9 cellular contexts compared by ENCODE assay signal in the genomic region with DNA sequence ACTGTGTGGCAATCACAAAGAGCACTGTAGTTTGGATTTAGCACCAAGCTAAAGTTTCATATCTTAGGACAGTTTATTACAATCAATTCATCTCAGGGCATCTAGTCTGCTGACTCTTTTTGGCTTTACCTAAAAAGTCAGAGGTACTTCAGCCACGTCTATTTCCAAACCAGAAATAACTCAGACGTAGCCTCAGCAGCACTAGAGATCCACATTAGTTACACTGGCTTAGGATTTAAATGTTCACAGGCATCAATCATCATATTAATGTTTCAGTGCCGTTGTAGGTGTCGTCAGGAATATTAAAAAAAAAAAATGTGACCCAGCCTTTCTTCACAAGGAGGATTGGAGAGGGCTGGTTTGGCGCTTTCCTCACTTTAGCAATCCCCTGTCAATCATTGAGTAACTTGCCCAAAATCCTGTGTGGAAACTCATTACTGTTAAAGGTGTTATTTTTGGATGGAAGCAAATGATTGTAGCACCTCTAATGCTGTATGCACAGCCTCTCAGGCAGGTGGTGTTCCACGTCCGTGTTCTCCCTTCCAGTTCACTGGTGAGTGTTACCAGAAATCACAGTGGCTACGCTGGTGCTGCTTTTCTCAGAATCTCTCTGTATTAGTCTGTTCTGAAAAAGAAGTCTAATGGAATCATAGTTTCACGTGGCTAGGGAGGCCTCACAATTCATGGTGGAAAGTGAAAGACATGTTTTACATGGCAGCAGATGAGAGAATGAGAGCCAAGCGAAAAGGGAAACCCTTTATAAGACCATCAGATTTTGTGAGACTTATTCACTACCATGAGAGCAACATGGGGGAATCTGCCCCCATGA. TPM values are rescaled to one million over a fixed set of nuclear protein-coding genes. Genes with fewer than 3 reads are reported as not detected.
DNase-seq lines count a peak whose midpoint lies in the region; ATAC-seq and TF ChIP-seq lines count a peak whose summit lies in the region.
"Had no signal": no experiment of that assay in that cellular context is flagged by ENCODE, and none has a peak within 500 bp of the region (broad histone marks: within the 10 kb centered on the region; RNA-seq: fewer than 3 reads in every experiment).

No MANE protein-coding gene starts in this region.

- H3K4me1 ChIP-seq in MM.1S (ENCODE audit: low read length) (peaks cover 16% of the 10 kb centered on the region), esophagus muscularis mucosa (peaks cover 61 to 76% (median 62%) of the 10 kb centered on the region in 4 donors), neural progenitor cell (no peaks in the 10 kb centered on the region)

- no peaks in the 10 kb centered on the region for H3K36me3 Mint-ChIP-seq in osteocyte (ENCODE audit: unreplicated experiment)
- peaks cover 10% of the 10 kb centered on the region for H3K36me3 Mint-ChIP-seq in neural progenitor cell

- 0 out of 2 replicates have a peak, but pooled peaks cover 4% of the 10 kb centered on the region for H4K20me1 ChIP-seq in MM.1S (ENCODE audit: insufficient read depth, low read length)
- H4K20me1 ChIP-seq in neural progenitor cell (ENCODE audit: low read depth) = no peaks in the 10 kb centered on the region

- no peak for TF ChIP-seq POLR2A in esophagus muscularis mucosa (IDR thresholded peaks at IDR 0.05; ENCODE audit: low read depth)

- H3K79me2 ChIP-seq in MM.1S (ENCODE audit: low read length) = peaks cover 96% of the 10 kb centered on the region
- H3K79me2 ChIP-seq in neural progenitor cell (ENCODE audit: low read depth) = peaks cover 23% of the 10 kb centered on the region

- H3K27ac ChIP-seq in MM.1S (ENCODE audit: low read length) = no peak overlapping the region
- H3K27ac ChIP-seq in RWPE1 = no peak overlapping the region
- no peak overlapping the region for H3K27ac ChIP-seq in esophagus muscularis mucosa (replicated peaks in 1 of 4)
- H3K27ac ChIP-seq in neural progenitor cell = no peak overlapping the region
- H3K27ac ChIP-seq: ovary had no signal

- H3K9me3 Mint-ChIP-seq in osteocyte (ENCODE audit: unreplicated experiment) (no peaks in the 10 kb centered on the region), neural progenitor cell (peaks cover 9% of the 10 kb centered on the region)

- WGBS in esophagus muscularis mucosa = 84% methylated on average over 10 of the region's 10 CpGs

- H3K27me3 ChIP-seq in MM.1S (replicated peaks; ENCODE audit: insufficient read depth, low read length) (no peaks in the 10 kb centered on the region), esophagus muscularis mucosa (no peaks in the 10 kb centered on the region), neural progenitor cell (no peaks in the 10 kb centered on the region)
- H3K27me3 ChIP-seq: ovary had no signal

- POLR2A ChIA-PET in RWPE1 (lab: Yijun Ruan, JAX; ENCODE audit: low non-redundant PET) = no interaction called here

- CTCF ChIA-PET in RWPE1 (lab: Yijun Ruan, JAX) = no interaction called here

- H3K4me3 Mint-ChIP-seq in osteocyte (ENCODE audit: unreplicated experiment) (no peak overlapping the region), neural progenitor cell (no peak overlapping the region)

- H2AFZ ChIP-seq in MM.1S (ENCODE audit: low read length) = no peak overlapping the region
- H2AFZ ChIP-seq in neural progenitor cell (replicated peaks) = no peak overlapping the region

- DNase-seq in MM.1S (peak; percentile 14), osteocyte (ENCODE audit: extremely low spot score, unreplicated experiment) (no peak), NCI-H1694 treated with DMSO at 0.1 percent for 48 hours (lab: John Stamatoyannopoulos, UW) (no peak), RWPE1 (ENCODE audit: low spot score) (no peak), esophagus muscularis mucosa (ENCODE audit: extremely low spot score) (no peak), neural progenitor cell (ENCODE audit: low spot score) (no peak)
- DNase-seq: ovary had no signal

- H3K4me2 ChIP-seq in MM.1S (ENCODE audit: low read depth, low read length) = no peak overlapping the region
- H3K4me2 ChIP-seq in neural progenitor cell = no peak overlapping the region

- no peaks in the 10 kb centered on the region for H3K9me2 ChIP-seq in MM.1S (replicated peaks; ENCODE audit: insufficient read depth, low read length)

- ATAC-seq in GM18858 (IDR thresholded peaks at IDR 0.05; ENCODE audit: unreplicated experiment) = peak; percentile 85
- peak; percentile 76 for ATAC-seq in GM21737 (IDR thresholded peaks at IDR 0.05; ENCODE audit: unreplicated experiment)

- no peak for TF ChIP-seq EP300 in esophagus muscularis mucosa (IDR thresholded peaks at IDR 0.05)

- no peak overlapping the region for H3K9ac ChIP-seq in MM.1S (ENCODE audit: low read length)
- H3K9ac ChIP-seq in neural progenitor cell = no peak overlapping the region

- H3K36me3 ChIP-seq in MM.1S (replicated peaks; ENCODE audit: insufficient read depth, low read length) (no peaks in the 10 kb centered on the region), esophagus muscularis mucosa (no peaks in the 10 kb centered on the region), neural progenitor cell (no peaks in the 10 kb centered on the region)
- H3K36me3 ChIP-seq: ovary had no signal

- H3K4me1 Mint-ChIP-seq in osteocyte (ENCODE audit: unreplicated experiment) = peaks cover 61% of the 10 kb centered on the region
- peaks cover 6% of the 10 kb centered on the region for H3K4me1 Mint-ChIP-seq in neural progenitor cell

- intact Hi-C loops in esophagus muscularis mucosa (cut with DNase I) = no loop called here

- no peaks in the 10 kb centered on the region for H3K9me3 ChIP-seq in MM.1S (replicated peaks; ENCODE audit: insufficient read depth, low read length)
- H3K9me3 ChIP-seq in esophagus muscularis mucosa = no peaks in the 10 kb centered on the region
- H3K9me3 ChIP-seq in neural progenitor cell (ENCODE audit: low read depth) = no peaks in the 10 kb centered on the region
- H3K9me3 ChIP-seq: ovary had no signal

- no peak for TF ChIP-seq CTCF in MM.1S (IDR thresholded peaks at IDR 0.05; ENCODE audit: low read length)
- TF ChIP-seq CTCF in osteocyte (IDR thresholded peaks at IDR 0.05) = no peak
- TF ChIP-seq CTCF in RWPE1 (conservative IDR thresholded peaks at IDR 0.05; ENCODE audit: low read depth) = no peak
- no peak for TF ChIP-seq CTCF in esophagus muscularis mucosa (IDR thresholded peaks at IDR 0.05)
- no peak for TF ChIP-seq CTCF in neural progenitor cell (IDR thresholded peaks at IDR 0.05)

- no peaks in the 10 kb centered on the region for H3K27me3 Mint-ChIP-seq in osteocyte (ENCODE audit: unreplicated experiment)
- H3K27me3 Mint-ChIP-seq in neural progenitor cell (ENCODE audit: insufficient read depth, low read depth) = no peaks in the 10 kb centered on the region

- peak overlapping the region; percentile 3 for H3K27ac Mint-ChIP-seq in osteocyte (ENCODE audit: unreplicated experiment)
- no peak overlapping the region for H3K27ac Mint-ChIP-seq in neural progenitor cell

- H3F3A ChIP-seq in MM.1S (ENCODE audit: insufficient read depth, low read length) = no peaks in the 10 kb centered on the region
- H3F3A ChIP-seq in neural progenitor cell (ENCODE audit: low read depth) = no peaks in the 10 kb centered on the region

- H3K4me3 ChIP-seq in MM.1S (ENCODE audit: low read length) (no peak overlapping the region), esophagus muscularis mucosa (no peak overlapping the region), neural progenitor cell (no peak overlapping the region)
- H3K4me3 ChIP-seq: ovary had no signal

RNA-seq across cellular contexts. Expression of gene NEK7, which starts 45.4 kb away (rescaled TPM):
- total RNA-seq in osteocyte (55.7 and 61.6 TPM in 2 replicates), esophagus muscularis mucosa (100 to 1,000 TPM; 110 to 196 (median 158) TPM), neural progenitor cell (ENCODE audit: low replicate concordance) (20.7 and 34.7 TPM in 2 replicates)
